ENCODE assay signal across 2 cellular contexts in genomic region chr5:172637122-172637580, GRCh38.
TF ChIP-seq lines count a peak whose summit lies in the region.

No MANE protein-coding gene starts in this region.

TF ChIP-seq in HEK293, 187 proteins besides CTCF, POLR2A, EP300 and RAD21 (continues in another document):
- TF ChIP-seq PRDM10 (tag by site-specific recombination; IDR thresholded peaks at IDR 0.05), result peak; percentile 47; the same call in 1 of the 2 replicates
- TF ChIP-seq ZBTB10 (tag by site-specific recombination; IDR thresholded peaks at IDR 0.05), result no peak
- 0 out of 2 replicates have a peak, but pooled peaks have one; percentile 30 for TF ChIP-seq ZBTB48 (tag by site-specific recombination; IDR thresholded peaks at IDR 0.05)
- TF ChIP-seq ZNF16 (tag by site-specific recombination; IDR thresholded peaks at IDR 0.05; ENCODE audit: low read depth), result no peak
- TF ChIP-seq PATZ1 (tag by site-specific recombination; IDR thresholded peaks at IDR 0.05), result no peak
- no peak for TF ChIP-seq PRDM6 (tag by site-specific recombination; IDR thresholded peaks at IDR 0.05)
- no peak for TF ChIP-seq TSHZ1 (tag by site-specific recombination; IDR thresholded peaks at IDR 0.05; ENCODE audit: borderline replicate concordance)

TF ChIP-seq in H1, 55 proteins besides CTCF, POLR2A, EP300 and RAD21:
- TF ChIP-seq CHD7 (IDR thresholded peaks at IDR 0.05; ENCODE audit: insufficient replicate concordance, low read length), result no peak
- TF ChIP-seq EZH2 (IDR thresholded peaks at IDR 0.05; ENCODE audit: low read depth, low read length, severe bottlenecking), result no peak
- no peak for TF ChIP-seq TAF7 (optimal IDR thresholded peaks at IDR 0.05; ENCODE audit: borderline replicate concordance, low read depth, low read length)
- no peak for TF ChIP-seq JUND (IDR thresholded peaks at IDR 0.05; ENCODE audit: low read length)
- no peak for TF ChIP-seq SAP30 (IDR thresholded peaks at IDR 0.05; ENCODE audit: insufficient read depth, insufficient replicate concordance, low read length)
- no peak for TF ChIP-seq SP4 (IDR thresholded peaks at IDR 0.05; ENCODE audit: low read length)
- TF ChIP-seq TEAD4 (IDR thresholded peaks at IDR 0.05; ENCODE audit: low read depth, low read length), result no peak
- no peak for TF ChIP-seq KDM5A (IDR thresholded peaks at IDR 0.05; ENCODE audit: low read length)
- TF ChIP-seq RFX5 (IDR thresholded peaks at IDR 0.05; ENCODE audit: borderline replicate concordance, low read depth, low read length), result no peak
